In the genomic region with DNA sequence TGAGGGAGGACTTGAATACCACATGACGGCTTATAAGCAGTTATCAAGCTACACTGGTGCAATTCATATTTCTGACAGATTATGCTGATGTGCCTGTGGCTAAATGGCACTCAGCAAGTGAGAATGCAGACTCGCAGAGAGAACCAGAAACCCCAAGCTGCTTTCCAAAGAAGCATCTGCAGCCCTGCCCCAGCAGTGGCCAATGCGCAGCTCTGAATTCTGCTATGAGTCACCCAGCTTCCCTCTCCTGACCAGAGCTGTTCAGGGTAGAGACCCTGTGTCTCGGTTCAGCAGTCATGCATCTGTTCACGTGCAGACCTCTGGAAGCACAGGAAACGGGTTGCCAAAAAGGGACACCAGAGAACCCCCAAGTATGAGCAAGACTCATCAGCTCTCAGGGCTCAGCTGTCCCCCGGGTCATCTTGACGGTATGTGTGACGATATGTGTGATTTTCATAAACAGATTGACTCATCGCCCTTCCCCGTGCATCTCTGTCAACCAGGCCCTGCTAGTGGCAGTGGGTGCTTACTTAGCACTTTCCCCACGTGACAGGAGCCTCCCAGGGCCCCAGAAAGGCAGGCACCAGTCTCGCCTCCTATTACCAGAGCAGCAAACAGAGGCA, we compare ENCODE assay signal across 8 cellular contexts.
DNase-seq lines count a peak whose midpoint lies in the region; ATAC-seq, FAIRE-seq and TF ChIP-seq lines count a peak whose summit lies in the region.

No MANE protein-coding gene starts in this region.

- H3K9me3 ChIP-seq in mucosa of descending colon = no peaks in the 10 kb centered on the region

- H3K4me1 ChIP-seq in mucosa of descending colon (ENCODE audit: low read depth) = peaks cover 33% of the 10 kb centered on the region

- H3K4me3 ChIP-seq in mucosa of descending colon = no peak overlapping the region

- ATAC-seq in mucosa of descending colon = peak; percentile 83

- DNase-seq in GM03348 (ENCODE audit: low spot score) (peak; percentile 88), H54 (ENCODE audit: insufficient read length, low spot score) (peak; percentile 86), MV-4-11 (lab: John Stamatoyannopoulos, UW) (peak; percentile 95), dermis microvascular lymphatic vessel endothelial cell (ENCODE audit: low read depth in 2 of 2) (peak; percentile 71 to 90), mucosa of descending colon (peak; percentile 61 to 82 (median 68)), frontal cortex (ENCODE audit: low spot score in 2 of 2) (no peak)
- DNase-seq in activated CD4-positive, alpha-beta T cell treated with anti-CD3 and anti-CD28 coated beads, Interleukin-2, amount 50 U/mL, for 4 hours = peak; percentile 78 to 81
- peak; percentile 80 to 86 for DNase-seq in stimulated activated CD8-positive, alpha-beta memory T cell treated with anti-CD3 and anti-CD28 coated beads, Interleukin-7, amount 100 ng/mL, for 4 hours (ENCODE audit: low read depth in 2 of 2)

- TF ChIP-seq POLR2A in H54 (IDR thresholded peaks at IDR 0.05; ENCODE audit: low read depth, low read length) = no peak

- intact Hi-C loops in mucosa of descending colon (cut with DNase I, micrococcal nuclease) = no loop called here

- TF ChIP-seq CTCF in mucosa of descending colon (IDR thresholded peaks at IDR 0.05) = no peak

- FAIRE-seq in H54 (lab: Jason Lieb, UNC) (peak; percentile 6), frontal cortex (lab: Jason Lieb, UNC) (no peak)

- H3K36me3 ChIP-seq in mucosa of descending colon (ENCODE audit: low read depth) = no peaks in the 10 kb centered on the region

Comparison
In these comparisons a context has a peak if more than half of its experiments do, and no peak if none do; other contexts are left out.
1. DNase-seq: peak in GM03348 (single experiment), H54 (single experiment), MV-4-11 (single experiment), activated CD4-positive, alpha-beta T cell treated with anti-CD3 and anti-CD28 coated beads, Interleukin-2, amount 50 U/mL, for 4 hours (2 of 2), dermis microvascular lymphatic vessel endothelial cell (2 of 2), mucosa of descending colon (3 of 3) and stimulated activated CD8-positive, alpha-beta memory T cell treated with anti-CD3 and anti-CD28 coated beads, Interleukin-7, amount 100 ng/mL, for 4 hours (2 of 2); none in frontal cortex (0 of 2).